ENCODE assay signal across 10 cellular contexts in genomic region chr3:141294848-141295247, GRCh38.
DNase-seq lines count a peak whose midpoint lies in the region; ATAC-seq, FAIRE-seq and TF ChIP-seq lines count a peak whose summit lies in the region.
"Had no signal": no experiment of that assay in that cellular context is flagged by ENCODE, and none has a peak within 500 bp of the region (broad histone marks: within the 10 kb centered on the region; RNA-seq: fewer than 3 reads in every experiment).

No MANE protein-coding gene starts in this region.

- H3K27ac ChIP-seq in A549, result peak overlapping the region; percentile 16 to 37; a peak in 1 of 6 replicates
- no peak overlapping the region for H3K27ac ChIP-seq in mammary epithelial cell (ENCODE audit: insufficient read depth, low read depth, low read length)

- no peaks in the 10 kb centered on the region for H3K9me3 Mint-ChIP-seq in progenitor cell of endocrine pancreas (ENCODE audit: low read depth)

- H3K4me1 ChIP-seq in A549 (peaks cover 9% of the 10 kb centered on the region; the same call in 1 of the 3 replicates), mammary epithelial cell (ENCODE audit: insufficient read depth, low read length) (no peaks in the 10 kb centered on the region), mucosa of descending colon (ENCODE audit: low read depth) (no peaks in the 10 kb centered on the region)

- H3K79me2 ChIP-seq in mammary epithelial cell (ENCODE audit: insufficient read depth, low read length), result no peaks in the 10 kb centered on the region

- H3K4me1 Mint-ChIP-seq in progenitor cell of endocrine pancreas (ENCODE audit: low read depth), result peaks cover 7% of the 10 kb centered on the region

- H3K27me3 ChIP-seq in mammary epithelial cell (ENCODE audit: insufficient read depth, low read length), result no peaks in the 10 kb centered on the region

- no peaks in the 10 kb centered on the region for H3K27me3 Mint-ChIP-seq in progenitor cell of endocrine pancreas

- ATAC-seq in A549 (peak in 1 of 2 experiments; percentile 80; a peak in 3 of 6 replicates), mucosa of descending colon (peak; percentile 31)

- CTCF ChIA-PET in A549 (lab: Yijun Ruan, JAX), result interaction anchor here (0.9 to 1.6 kb wide), 5 partner anchors 8 to 157 kb away, joined by 3 to 4 read pairs (median 4); partner anchors contain the start of gene PXYLP1
- CTCF ChIA-PET in mammary epithelial cell (lab: Charles Lee; ENCODE audit: low non-redundant PET), result interaction anchor here (0.6 kb wide), 3 partner anchors 14 to 1341 kb away, joined by 3 to 7 read pairs (median 4); no protein-coding TSS in a partner anchor

- TF ChIP-seq POLR2A in A549 (IDR thresholded peaks at IDR 0.05; ENCODE audit: low read length), result no peak

- no peak for FAIRE-seq in A549 (lab: Jason Lieb, UNC)

- no peak for TF ChIP-seq EP300 in A549 (IDR thresholded peaks at IDR 0.05)

- in situ Hi-C loops in mammary epithelial cell (cut with MboI; ENCODE audit: low sequenced_read_pairs in 2 of 2), result no loop called here

- H2AFZ ChIP-seq in mammary epithelial cell (ENCODE audit: low read depth, low read length), result no peak overlapping the region

- no peaks in the 10 kb centered on the region for H4K20me1 ChIP-seq in mammary epithelial cell (ENCODE audit: insufficient read depth, low read length)

- dilution Hi-C loops in mammary epithelial cell (cut with HindIII; ENCODE audit: low sequenced_read_pairs), result no loop called here

- H3K36me3 Mint-ChIP-seq in progenitor cell of endocrine pancreas (ENCODE audit: insufficient read depth), result peaks cover 13% of the 10 kb centered on the region

- no TSS peak for BruUV-seq in mammary epithelial cell (replicated peaks; lab: Mats Ljungman, UMichigan)

- H3K36me3 ChIP-seq in mammary epithelial cell (ENCODE audit: insufficient read depth, low read length), result no peaks in the 10 kb centered on the region
- H3K36me3 ChIP-seq in mucosa of descending colon (ENCODE audit: low read depth), result no peaks in the 10 kb centered on the region

- peak overlapping the region; percentile 77 for H3K4me2 ChIP-seq in A549
- H3K4me2 ChIP-seq in mammary epithelial cell (ENCODE audit: insufficient read depth, low read depth, low read length), result no peak overlapping the region

- no peak for TF ChIP-seq RAD21 in A549 (conservative IDR thresholded peaks at IDR 0.05 in 1 of 2, IDR thresholded peaks at IDR 0.05 in 1 of 2)

- H3K4me3 ChIP-seq in A549 (peak overlapping the region; percentile 33; the same call in 2 of the 3 replicates), mammary epithelial cell (replicated peaks in 1 of 3; ENCODE audit: insufficient read depth in 1 of 3, low read depth in 2 of 3, low read length in 3 of 3) (no peak overlapping the region), mucosa of descending colon (no peak overlapping the region)

- POLR2A ChIA-PET in A549 (lab: Yijun Ruan, JAX), result no interaction called here

- H3K9ac ChIP-seq in mammary epithelial cell (ENCODE audit: insufficient read depth, low read length), result no peak overlapping the region

- H3K9me3 ChIP-seq in A549, result no peaks in the 10 kb centered on the region
- H3K9me3 ChIP-seq in mammary epithelial cell (replicated peaks; ENCODE audit: insufficient read depth, low read length), result no peaks in the 10 kb centered on the region
- H3K9me3 ChIP-seq in mucosa of descending colon, result no peaks in the 10 kb centered on the region

- H3K27ac Mint-ChIP-seq in progenitor cell of endocrine pancreas, result no peak overlapping the region

- intact Hi-C loops in mammary epithelial cell (cut with micrococcal nuclease) (no loop called here), mucosa of descending colon (cut with DNase I, micrococcal nuclease) (no loop called here)

- 19% methylated on average over 2 of the region's 2 CpGs for WGBS in A549 (ENCODE audit: missing lambda C conversion rate)
- WGBS in mammary epithelial cell (ENCODE audit: low coverage, missing lambda C conversion rate), result 100% methylated on average over 2 of the region's 2 CpGs

- no peak for TF ChIP-seq CTCF in A549 (IDR thresholded peaks at IDR 0.05)
- TF ChIP-seq CTCF in mammary epithelial cell (conservative IDR thresholded peaks at IDR 0.05 in 1 of 2, IDR thresholded peaks at IDR 0.05 in 1 of 2; ENCODE audit: extremely low read depth in 1 of 2, insufficient read depth in 1 of 2, low read depth in 1 of 2, low read length in 2 of 2), result no peak
- no peak for TF ChIP-seq CTCF in mucosa of descending colon (IDR thresholded peaks at IDR 0.05)
- no peak for TF ChIP-seq CTCF in progenitor cell of endocrine pancreas (IDR thresholded peaks at IDR 0.05; ENCODE audit: unreplicated experiment)

- H3K4me3 Mint-ChIP-seq in progenitor cell of endocrine pancreas (ENCODE audit: low read depth), result no peak overlapping the region

- DNase-seq in A549 (ENCODE audit: low read depth in 1 of 2, low spot score in 1 of 2), result peak; percentile 30 to 33
- peak; percentile 80 for DNase-seq in LHCN-M2 (ENCODE audit: low read depth)
- DNase-seq in mammary epithelial cell, result peak; percentile 75
- DNase-seq in mucosa of descending colon, result no peak
- no peak for DNase-seq in SHP77 treated with DMSO at 0.1 percent for 48 hours (lab: John Stamatoyannopoulos, UW)
- DNase-seq in progenitor cell of endocrine pancreas (ENCODE audit: low spot score, unreplicated experiment), result no peak
- no peak for DNase-seq in cerebellar cortex (ENCODE audit: low spot score)
- DNase-seq in NCI-H2196 treated with DMSO at 0.1 percent for 48 hours (lab: John Stamatoyannopoulos, UW; ENCODE audit: unreplicated experiment), result no peak
- DNase-seq: activated CD4-positive, alpha-beta T cell treated with anti-CD3 and anti-CD28 coated beads for 1 hour; GDM1 had no signal

TF ChIP-seq in A549, 52 proteins besides CTCF, POLR2A, EP300 and RAD21:
- TF ChIP-seq HOXB5 (CRISPR knock-in tag; IDR thresholded peaks at IDR 0.05) (no peak), HEYL (CRISPR knock-in tag; IDR thresholded peaks at IDR 0.05) (no peak), TFCP2L1 (CRISPR knock-in tag; IDR thresholded peaks at IDR 0.05) (no peak), REST (IDR thresholded peaks at IDR 0.05) (no peak), KDM5A (IDR thresholded peaks at IDR 0.05) (no peak), ZC3H11A (IDR thresholded peaks at IDR 0.05) (no peak), ZSCAN20 (CRISPR knock-in tag; IDR thresholded peaks at IDR 0.05) (no peak), ZFP36 (IDR thresholded peaks at IDR 0.05; ENCODE audit: borderline replicate concordance, partially characterized antibody) (no peak)

Comparison
In these comparisons a context has a peak if more than half of its experiments do, and no peak if none do; other contexts are left out.
1. DNase-seq: peak in A549 (2 of 2), LHCN-M2 (single experiment) and mammary epithelial cell (single experiment); none in mucosa of descending colon (0 of 3), SHP77 treated with DMSO at 0.1 percent for 48 hours (single experiment), progenitor cell of endocrine pancreas (single experiment), cerebellar cortex (single experiment) and NCI-H2196 treated with DMSO at 0.1 percent for 48 hours (single experiment).